8 cellular contexts compared by ENCODE assay signal in the genomic region with DNA sequence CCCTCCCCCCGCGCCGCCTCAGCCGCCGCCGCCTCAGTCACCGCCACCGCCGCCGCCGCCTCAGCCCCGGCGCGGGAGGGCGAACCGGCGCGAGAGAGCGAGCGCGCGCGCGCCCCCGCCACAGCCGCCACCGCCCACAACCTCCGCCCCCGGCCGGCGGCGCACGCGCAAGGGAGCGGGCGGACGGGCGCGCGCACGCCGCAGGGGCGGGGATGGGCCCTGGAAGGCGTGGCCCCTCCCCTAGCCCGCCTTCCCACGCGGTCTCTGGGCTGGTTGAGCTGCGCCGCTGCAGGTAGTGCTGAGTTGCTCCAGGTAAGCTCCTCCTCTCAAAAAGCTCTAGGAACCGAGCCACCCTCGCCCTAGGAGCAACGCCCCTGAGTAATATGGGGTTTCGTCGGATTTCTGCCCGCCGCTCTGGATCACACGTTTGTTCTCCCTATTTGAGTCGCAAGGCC. TPM values are rescaled to one million over a fixed set of nuclear protein-coding genes. Genes with fewer than 3 reads are reported as not detected.
DNase-seq lines count a peak whose midpoint lies in the region; ATAC-seq and TF ChIP-seq lines count a peak whose summit lies in the region.

A gene (minus strand): TSS at position 96 of the 455 bp plus-strand sequence.

- intact Hi-C loops in heart right ventricle (cut with DNase I) (no loop called here), posterior cingulate gyrus (cut with DNase I) (loop anchor here (5.0 to 10.0 kb wide), 2 partner anchors 59 to 266 kb away; no protein-coding TSS in a partner anchor)

- H3K9me3 Mint-ChIP-seq in T-cell (no peaks in the 10 kb centered on the region), type B pancreatic cell (no peaks in the 10 kb centered on the region)

- POLR2A ChIA-PET in T-cell (lab: Charles Lee), result interaction anchor here (0.5 to 0.9 kb wide), 4 partner anchors 208 to 1243 kb away, joined by 3 to 4 read pairs (median 4); a partner anchor contains a TSS

- CTCF ChIA-PET in T-cell (lab: Charles Lee), result interaction anchor here in 1 of 2 donors (0.9 to 1.0 kb wide), 2 partner anchors 9 to 577 kb away, joined by 3 to 4 read pairs; a partner anchor contains a TSS

- 0 to 1% (median 0%) methylated on average over 50 to 58 of the region's 58 CpGs for WGBS in adipose tissue, 3 donors
- 0 to 1% methylated on average over 17 to 55 of the region's 58 CpGs for WGBS in heart right ventricle, 2 donors

- no peaks in the 10 kb centered on the region for H3K36me3 ChIP-seq in heart right ventricle

- H3K4me1 Mint-ChIP-seq in T-cell (peaks cover 39 to 46% (median 43%) of the 10 kb centered on the region in 3 donors), type B pancreatic cell (ENCODE audit: unreplicated experiment) (peaks cover 36% of the 10 kb centered on the region)

- H3K4me3 ChIP-seq in GM12864 (ENCODE audit: low read depth, low read length) (peak within 1 kb of the TSS; percentile 98), heart right ventricle (peak within 1 kb of the TSS; percentile 68 to 95 (median 88))

- no peaks in the 10 kb centered on the region for H3K27me3 Mint-ChIP-seq in T-cell
- H3K27me3 Mint-ChIP-seq in type B pancreatic cell, result no peaks in the 10 kb centered on the region

- H3K27ac Mint-ChIP-seq in T-cell (peak within 1 kb of the TSS; percentile 91 to 92), type B pancreatic cell (peak within 1 kb of the TSS; percentile 97)

- H3K36me3 Mint-ChIP-seq in T-cell (peaks cover 3% of the 10 kb centered on the region), type B pancreatic cell (peaks cover 8% of the 10 kb centered on the region)

- H3K4me1 ChIP-seq in heart right ventricle, result peaks cover 0 to 52% (median 40%) of the 10 kb centered on the region in 9 donors

- TF ChIP-seq CTCF in GM12864 (IDR thresholded peaks at IDR 0.05; ENCODE audit: low read depth, low read length, missing control alignments) (no peak), heart right ventricle (IDR thresholded peaks at IDR 0.05) (peak in 1 of 9 donors; percentile 5), type B pancreatic cell (conservative IDR thresholded peaks at IDR 0.05) (no peak)

- DNase-seq in GM12864 (ENCODE audit: low read depth), result peak; percentile 77
- peak; percentile 98 for DNase-seq in NCI-H1105 treated with DMSO at 0.1 percent for 48 hours (lab: John Stamatoyannopoulos, UW)
- DNase-seq in T-cell, result peak; percentile 79 to 91 (median 85)
- DNase-seq in heart right ventricle, result peak; percentile 81 to 86
- peak; percentile 61 to 97 (median 84) for DNase-seq in posterior cingulate gyrus
- peak; percentile 90 for DNase-seq in type B pancreatic cell (ENCODE audit: extremely low spot score, unreplicated experiment)

- H3K27ac ChIP-seq in adipose tissue (ENCODE audit: low read depth, low read length) (peak within 1 kb of the TSS; percentile 71), heart right ventricle (peak within 1 kb of the TSS; percentile 74 to 98 (median 96))

- H3K4me3 Mint-ChIP-seq in T-cell, result peak within 1 kb of the TSS; percentile 85 to 92 (median 85)
- H3K4me3 Mint-ChIP-seq in type B pancreatic cell, result peak within 1 kb of the TSS; percentile 97

- no peaks in the 10 kb centered on the region for H3K27me3 ChIP-seq in heart right ventricle

- ATAC-seq in HG02623 (IDR thresholded peaks at IDR 0.05; ENCODE audit: unreplicated experiment) (peak; percentile 82), T-cell (replicated peaks in 1 of 4) (peak; percentile 91 to 94 (median 92)), heart right ventricle (peak; percentile 94 to 97 (median 96))

- no peaks in the 10 kb centered on the region for H3K9me3 ChIP-seq in heart right ventricle

RNA-seq across cellular contexts. Expression of the gene that starts here (rescaled TPM):
- total RNA-seq in T-cell (10 to 100 TPM; 31.8 to 37.1 (median 32.2) TPM), heart right ventricle (10 to 100 TPM; 23.5 to 36.0 (median 28.1) TPM), type B pancreatic cell (ENCODE audit: low replicate concordance) (46.9 and 50.8 TPM in 2 replicates)
- polyA plus RNA-seq in adipose tissue (10 to 100 TPM in 1 of 3 donors, 1 to 10 TPM in 2; 5.3 to 11.0 (median 9.2) TPM), heart right ventricle (10 to 100 TPM in 1 of 2 donors, 1 to 10 TPM in 1; 5.3 to 13.2 TPM)

Comparison
In these comparisons a context has a peak if more than half of its experiments do, and no peak if none do; other contexts are left out.
1. Peak in every context shown above with its lines: DNase-seq, ATAC-seq, H3K4me3 ChIP-seq and H3K27ac ChIP-seq.